ENCODE assay signal across 8 cellular contexts in genomic region chr2:68466778-68467076, GRCh38. TPM values are rescaled to one million over a fixed set of nuclear protein-coding genes. Genes with fewer than 3 reads are reported as not detected.
DNase-seq lines count a peak whose midpoint lies in the region; ATAC-seq and TF ChIP-seq lines count a peak whose summit lies in the region.

No MANE protein-coding gene starts in this region.

- H3K4me3 ChIP-seq in brain microvascular endothelial cell (ENCODE audit: low read depth, low read length) (peak overlapping the region; percentile 94), lower lobe of right lung (peak overlapping the region; percentile 85), upper lobe of right lung (peak overlapping the region; percentile 79)

- H3K27me3 ChIP-seq in brain microvascular endothelial cell (replicated peaks) (no peaks in the 10 kb centered on the region), lower lobe of right lung (ENCODE audit: low read depth) (no peaks in the 10 kb centered on the region), upper lobe of right lung (no peaks in the 10 kb centered on the region)

- H3K27ac ChIP-seq in brain microvascular endothelial cell, result peak overlapping the region; percentile 69
- peak overlapping the region; percentile 88 for H3K27ac ChIP-seq in lower lobe of right lung
- H3K27ac ChIP-seq in upper lobe of right lung, result peak overlapping the region; percentile 68

- no peaks in the 10 kb centered on the region for H3K36me3 ChIP-seq in brain microvascular endothelial cell (replicated peaks)
- no peaks in the 10 kb centered on the region for H3K36me3 ChIP-seq in lower lobe of right lung
- H3K36me3 ChIP-seq in upper lobe of right lung, result no peaks in the 10 kb centered on the region

- peak; percentile 15 for ATAC-seq in GM18519 (IDR thresholded peaks at IDR 0.05; ENCODE audit: low FRiP score, unreplicated experiment)
- ATAC-seq in HG03442 (IDR thresholded peaks at IDR 0.05; ENCODE audit: unreplicated experiment), result peak; percentile 24
- ATAC-seq in lower lobe of right lung, result peak; percentile 22 to 34
- no peak for ATAC-seq in upper lobe of right lung
- ATAC-seq in GM18870 (IDR thresholded peaks at IDR 0.05; ENCODE audit: unreplicated experiment), result no peak
- no peak for ATAC-seq in HG03354 (IDR thresholded peaks at IDR 0.05; ENCODE audit: poor library complexity, severe bottlenecking, unreplicated experiment)
- ATAC-seq in GM18873 (IDR thresholded peaks at IDR 0.05; ENCODE audit: low FRiP score, unreplicated experiment), result no peak

- DNase-seq in brain microvascular endothelial cell (no peak), lower lobe of right lung (no peak), upper lobe of right lung (no peak)

- intact Hi-C loops in lower lobe of right lung (cut with DNase I), result loop anchor here (10.0 kb wide), 1 partner anchor 128 kb away; no protein-coding TSS in a partner anchor
- intact Hi-C loops in upper lobe of right lung (cut with DNase I), result no loop called here

- in situ Hi-C loops in brain microvascular endothelial cell (cut with HindIII; ENCODE audit: low pct_ligation_motif_present, low sequenced_read_pairs), result no loop called here

- H3K9me3 ChIP-seq in lower lobe of right lung (no peaks in the 10 kb centered on the region), upper lobe of right lung (no peaks in the 10 kb centered on the region)

- no peak for TF ChIP-seq CTCF in brain microvascular endothelial cell (IDR thresholded peaks at IDR 0.05; ENCODE audit: low read depth, low read length, missing control alignments)
- TF ChIP-seq CTCF in lower lobe of right lung (IDR thresholded peaks at IDR 0.05), result no peak
- TF ChIP-seq CTCF in upper lobe of right lung (IDR thresholded peaks at IDR 0.05), result no peak

- peaks cover 20% of the 10 kb centered on the region for H3K4me1 ChIP-seq in lower lobe of right lung
- H3K4me1 ChIP-seq in upper lobe of right lung, result peaks cover 15% of the 10 kb centered on the region

RNA-seq across cellular contexts. Expression of gene FBXO48, which starts 0.4 kb away (rescaled TPM):
- total RNA-seq in lower lobe of right lung (2.3 TPM), upper lobe of right lung (1.8 TPM)

RNA-seq across cellular contexts. Expression of gene APLF, which starts 0.7 kb away (rescaled TPM):
- total RNA-seq in lower lobe of right lung (5.8 TPM), upper lobe of right lung (6.8 TPM)

Comparison
In these comparisons a context has a peak if more than half of its experiments do, and no peak if none do; other contexts are left out.
1. ATAC-seq: peak in GM18519 (single experiment), HG03442 (single experiment) and lower lobe of right lung (2 of 2); none in upper lobe of right lung (single experiment), GM18870 (single experiment), HG03354 (single experiment) and GM18873 (single experiment).
2. Peak in every context shown above with its lines, with median percentiles within 50 percentile points of each other: H3K27ac ChIP-seq and H3K4me3 ChIP-seq.